3 cellular contexts compared by ENCODE assay signal in the genomic region with DNA sequence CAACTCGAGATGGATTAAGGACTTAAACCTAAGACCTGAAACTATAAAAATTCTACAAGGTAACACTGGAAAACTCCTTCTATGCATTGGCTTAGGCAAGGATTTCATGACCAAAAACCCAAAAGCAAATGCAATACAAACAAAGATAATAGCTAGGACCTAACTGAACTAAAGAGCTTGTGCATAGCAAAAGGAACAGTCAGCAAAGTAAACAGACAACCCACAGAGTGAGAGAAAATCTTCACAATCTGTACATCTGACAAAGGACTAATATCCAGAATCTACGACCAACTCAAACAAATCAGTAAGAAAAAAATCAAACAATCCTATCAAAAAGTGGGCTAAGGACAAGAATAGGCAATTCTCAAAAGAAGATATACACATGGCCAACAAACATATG.
TF ChIP-seq lines count a peak whose summit lies in the region.

No MANE protein-coding gene starts in this region.

TF ChIP-seq in WTC11, 78 proteins besides CTCF, POLR2A, EP300 and RAD21:
- peak; percentile 80 for TF ChIP-seq GABPB1 (CRISPR knock-in tag; IDR thresholded peaks at IDR 0.05)

TF ChIP-seq in HepG2, 621 proteins besides CTCF, POLR2A, EP300 and RAD21 (continues in another document):
- TF ChIP-seq TEAD3 (CRISPR knock-in tag; optimal IDR thresholded peaks at IDR 0.05; ENCODE audit: borderline replicate concordance) (peak; percentile 92), ZFP90 (CRISPR knock-in tag; IDR thresholded peaks at IDR 0.05; ENCODE audit: borderline replicate concordance) (0 out of 2 replicates have a peak, but pooled peaks have one; percentile 39), MIXL1 (CRISPR knock-in tag; IDR thresholded peaks at IDR 0.05) (peak; percentile 89), HDAC1 (CRISPR knock-in tag; IDR thresholded peaks at IDR 0.05) (peak; percentile 39; the same call in 1 of the 2 replicates), MAFK (conservative IDR thresholded peaks at IDR 0.05 in 1 of 2, IDR thresholded peaks at IDR 0.05 in 1 of 2; ENCODE audit: low read length in 2 of 2) (peak; percentile 66 to 69), HNF4A (CRISPR knock-in tag; IDR thresholded peaks at IDR 0.05) (peak; percentile 33; the same call in 1 of the 2 replicates), CREB1 (IDR thresholded peaks at IDR 0.05) (0 out of 2 replicates have a peak, but pooled peaks have one; percentile 26), CREB1 (CRISPR knock-in tag; IDR thresholded peaks at IDR 0.05) (0 out of 2 replicates have a peak, but pooled peaks have one; percentile 18), ZNF792 (CRISPR knock-in tag; IDR thresholded peaks at IDR 0.05) (peak; percentile 84), ZSCAN9 (CRISPR knock-in tag; IDR thresholded peaks at IDR 0.05; ENCODE audit: borderline replicate concordance) (peak; percentile 60; the same call in 1 of the 2 replicates), ZNF264 (CRISPR knock-in tag; IDR thresholded peaks at IDR 0.05) (0 out of 2 replicates have a peak, but pooled peaks have one; percentile 50)
- TF ChIP-seq, protein P1, sequence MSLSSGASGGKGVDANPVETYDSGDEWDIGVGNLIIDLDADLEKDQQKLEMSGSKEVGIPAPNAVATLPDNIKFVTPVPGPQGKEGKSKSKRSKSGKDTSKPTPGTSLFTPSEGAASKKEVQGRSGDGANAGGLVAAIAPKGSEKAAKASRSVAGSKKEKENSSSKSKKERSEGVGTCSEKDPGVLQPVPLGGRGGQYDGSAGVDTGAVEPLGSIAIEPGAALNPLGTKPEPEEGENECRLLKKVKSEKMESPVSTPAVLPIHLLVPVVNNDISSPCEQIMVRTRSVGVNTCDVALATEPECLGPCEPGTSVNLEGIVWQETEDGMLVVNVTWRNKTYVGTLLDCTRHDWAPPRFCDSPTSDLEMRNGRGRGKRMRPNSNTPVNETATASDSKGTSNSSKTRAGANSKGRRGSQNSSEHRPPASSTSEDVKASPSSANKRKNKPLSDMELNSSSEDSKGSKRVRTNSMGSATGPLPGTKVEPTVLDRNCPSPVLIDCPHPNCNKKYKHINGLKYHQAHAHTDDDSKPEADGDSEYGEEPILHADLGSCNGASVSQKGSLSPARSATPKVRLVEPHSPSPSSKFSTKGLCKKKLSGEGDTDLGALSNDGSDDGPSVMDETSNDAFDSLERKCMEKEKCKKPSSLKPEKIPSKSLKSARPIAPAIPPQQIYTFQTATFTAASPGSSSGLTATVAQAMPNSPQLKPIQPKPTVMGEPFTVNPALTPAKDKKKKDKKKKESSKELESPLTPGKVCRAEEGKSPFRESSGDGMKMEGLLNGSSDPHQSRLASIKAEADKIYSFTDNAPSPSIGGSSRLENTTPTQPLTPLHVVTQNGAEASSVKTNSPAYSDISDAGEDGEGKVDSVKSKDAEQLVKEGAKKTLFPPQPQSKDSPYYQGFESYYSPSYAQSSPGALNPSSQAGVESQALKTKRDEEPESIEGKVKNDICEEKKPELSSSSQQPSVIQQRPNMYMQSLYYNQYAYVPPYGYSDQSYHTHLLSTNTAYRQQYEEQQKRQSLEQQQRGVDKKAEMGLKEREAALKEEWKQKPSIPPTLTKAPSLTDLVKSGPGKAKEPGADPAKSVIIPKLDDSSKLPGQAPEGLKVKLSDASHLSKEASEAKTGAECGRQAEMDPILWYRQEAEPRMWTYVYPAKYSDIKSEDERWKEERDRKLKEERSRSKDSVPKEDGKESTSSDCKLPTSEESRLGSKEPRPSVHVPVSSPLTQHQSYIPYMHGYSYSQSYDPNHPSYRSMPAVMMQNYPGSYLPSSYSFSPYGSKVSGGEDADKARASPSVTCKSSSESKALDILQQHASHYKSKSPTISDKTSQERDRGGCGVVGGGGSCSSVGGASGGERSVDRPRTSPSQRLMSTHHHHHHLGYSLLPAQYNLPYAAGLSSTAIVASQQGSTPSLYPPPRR (CRISPR knock-in tag; IDR thresholded peaks at IDR 0.05; ENCODE audit: borderline replicate concordance): peak; percentile 69; the same call in 1 of the 2 replicates
- TF ChIP-seq, protein P2, sequence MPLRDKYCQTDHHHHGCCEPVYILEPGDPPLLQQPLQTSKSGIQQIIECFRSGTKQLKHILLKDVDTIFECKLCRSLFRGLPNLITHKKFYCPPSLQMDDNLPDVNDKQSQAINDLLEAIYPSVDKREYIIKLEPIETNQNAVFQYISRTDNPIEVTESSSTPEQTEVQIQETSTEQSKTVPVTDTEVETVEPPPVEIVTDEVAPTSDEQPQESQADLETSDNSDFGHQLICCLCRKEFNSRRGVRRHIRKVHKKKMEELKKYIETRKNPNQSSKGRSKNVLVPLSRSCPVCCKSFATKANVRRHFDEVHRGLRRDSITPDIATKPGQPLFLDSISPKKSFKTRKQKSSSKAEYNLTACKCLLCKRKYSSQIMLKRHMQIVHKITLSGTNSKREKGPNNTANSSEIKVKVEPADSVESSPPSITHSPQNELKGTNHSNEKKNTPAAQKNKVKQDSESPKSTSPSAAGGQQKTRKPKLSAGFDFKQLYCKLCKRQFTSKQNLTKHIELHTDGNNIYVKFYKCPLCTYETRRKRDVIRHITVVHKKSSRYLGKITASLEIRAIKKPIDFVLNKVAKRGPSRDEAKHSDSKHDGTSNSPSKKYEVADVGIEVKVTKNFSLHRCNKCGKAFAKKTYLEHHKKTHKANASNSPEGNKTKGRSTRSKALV (CRISPR knock-in tag; IDR thresholded peaks at IDR 0.05): peak; percentile 73; the same call in 1 of the 2 replicates
- TF ChIP-seq, protein P3, sequence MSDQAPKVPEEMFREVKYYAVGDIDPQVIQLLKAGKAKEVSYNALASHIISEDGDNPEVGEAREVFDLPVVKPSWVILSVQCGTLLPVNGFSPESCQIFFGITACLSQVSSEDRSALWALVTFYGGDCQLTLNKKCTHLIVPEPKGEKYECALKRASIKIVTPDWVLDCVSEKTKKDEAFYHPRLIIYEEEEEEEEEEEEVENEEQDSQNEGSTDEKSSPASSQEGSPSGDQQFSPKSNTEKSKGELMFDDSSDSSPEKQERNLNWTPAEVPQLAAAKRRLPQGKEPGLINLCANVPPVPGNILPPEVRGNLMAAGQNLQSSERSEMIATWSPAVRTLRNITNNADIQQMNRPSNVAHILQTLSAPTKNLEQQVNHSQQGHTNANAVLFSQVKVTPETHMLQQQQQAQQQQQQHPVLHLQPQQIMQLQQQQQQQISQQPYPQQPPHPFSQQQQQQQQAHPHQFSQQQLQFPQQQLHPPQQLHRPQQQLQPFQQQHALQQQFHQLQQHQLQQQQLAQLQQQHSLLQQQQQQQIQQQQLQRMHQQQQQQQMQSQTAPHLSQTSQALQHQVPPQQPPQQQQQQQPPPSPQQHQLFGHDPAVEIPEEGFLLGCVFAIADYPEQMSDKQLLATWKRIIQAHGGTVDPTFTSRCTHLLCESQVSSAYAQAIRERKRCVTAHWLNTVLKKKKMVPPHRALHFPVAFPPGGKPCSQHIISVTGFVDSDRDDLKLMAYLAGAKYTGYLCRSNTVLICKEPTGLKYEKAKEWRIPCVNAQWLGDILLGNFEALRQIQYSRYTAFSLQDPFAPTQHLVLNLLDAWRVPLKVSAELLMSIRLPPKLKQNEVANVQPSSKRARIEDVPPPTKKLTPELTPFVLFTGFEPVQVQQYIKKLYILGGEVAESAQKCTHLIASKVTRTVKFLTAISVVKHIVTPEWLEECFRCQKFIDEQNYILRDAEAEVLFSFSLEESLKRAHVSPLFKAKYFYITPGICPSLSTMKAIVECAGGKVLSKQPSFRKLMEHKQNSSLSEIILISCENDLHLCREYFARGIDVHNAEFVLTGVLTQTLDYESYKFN (CRISPR knock-in tag; conservative IDR thresholded peaks at IDR 0.05): peak; percentile 87

TF ChIP-seq in liver, 16 proteins besides CTCF, POLR2A, EP300 and RAD21:
- TF ChIP-seq FOXA2 (IDR thresholded peaks at IDR 0.05): peak; percentile 23
